ENCODE assay signal across 1 cellular context in the genomic region with DNA sequence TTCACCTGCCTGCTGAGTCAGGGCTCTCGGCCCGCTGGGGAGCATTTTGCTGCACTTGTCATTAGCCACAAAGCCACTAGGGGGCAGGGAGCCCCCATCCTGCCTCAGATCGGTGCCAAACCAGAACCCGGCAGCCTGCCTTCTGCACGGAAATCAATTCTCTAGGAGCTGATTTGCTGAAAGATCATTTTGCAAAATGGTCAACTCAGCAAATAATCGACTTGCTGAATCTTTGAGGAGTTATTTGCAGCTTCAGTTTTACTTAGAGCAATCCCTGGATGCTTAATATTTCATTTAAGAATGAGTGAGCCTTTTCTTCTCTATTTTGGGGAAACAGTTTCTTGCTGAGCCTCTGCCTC.
TF ChIP-seq lines count a peak whose summit lies in the region.

No MANE protein-coding gene starts in this region.

TF ChIP-seq in HepG2, 621 proteins besides CTCF, POLR2A, EP300 and RAD21 (continued from another document):
- TF ChIP-seq, protein P1, sequence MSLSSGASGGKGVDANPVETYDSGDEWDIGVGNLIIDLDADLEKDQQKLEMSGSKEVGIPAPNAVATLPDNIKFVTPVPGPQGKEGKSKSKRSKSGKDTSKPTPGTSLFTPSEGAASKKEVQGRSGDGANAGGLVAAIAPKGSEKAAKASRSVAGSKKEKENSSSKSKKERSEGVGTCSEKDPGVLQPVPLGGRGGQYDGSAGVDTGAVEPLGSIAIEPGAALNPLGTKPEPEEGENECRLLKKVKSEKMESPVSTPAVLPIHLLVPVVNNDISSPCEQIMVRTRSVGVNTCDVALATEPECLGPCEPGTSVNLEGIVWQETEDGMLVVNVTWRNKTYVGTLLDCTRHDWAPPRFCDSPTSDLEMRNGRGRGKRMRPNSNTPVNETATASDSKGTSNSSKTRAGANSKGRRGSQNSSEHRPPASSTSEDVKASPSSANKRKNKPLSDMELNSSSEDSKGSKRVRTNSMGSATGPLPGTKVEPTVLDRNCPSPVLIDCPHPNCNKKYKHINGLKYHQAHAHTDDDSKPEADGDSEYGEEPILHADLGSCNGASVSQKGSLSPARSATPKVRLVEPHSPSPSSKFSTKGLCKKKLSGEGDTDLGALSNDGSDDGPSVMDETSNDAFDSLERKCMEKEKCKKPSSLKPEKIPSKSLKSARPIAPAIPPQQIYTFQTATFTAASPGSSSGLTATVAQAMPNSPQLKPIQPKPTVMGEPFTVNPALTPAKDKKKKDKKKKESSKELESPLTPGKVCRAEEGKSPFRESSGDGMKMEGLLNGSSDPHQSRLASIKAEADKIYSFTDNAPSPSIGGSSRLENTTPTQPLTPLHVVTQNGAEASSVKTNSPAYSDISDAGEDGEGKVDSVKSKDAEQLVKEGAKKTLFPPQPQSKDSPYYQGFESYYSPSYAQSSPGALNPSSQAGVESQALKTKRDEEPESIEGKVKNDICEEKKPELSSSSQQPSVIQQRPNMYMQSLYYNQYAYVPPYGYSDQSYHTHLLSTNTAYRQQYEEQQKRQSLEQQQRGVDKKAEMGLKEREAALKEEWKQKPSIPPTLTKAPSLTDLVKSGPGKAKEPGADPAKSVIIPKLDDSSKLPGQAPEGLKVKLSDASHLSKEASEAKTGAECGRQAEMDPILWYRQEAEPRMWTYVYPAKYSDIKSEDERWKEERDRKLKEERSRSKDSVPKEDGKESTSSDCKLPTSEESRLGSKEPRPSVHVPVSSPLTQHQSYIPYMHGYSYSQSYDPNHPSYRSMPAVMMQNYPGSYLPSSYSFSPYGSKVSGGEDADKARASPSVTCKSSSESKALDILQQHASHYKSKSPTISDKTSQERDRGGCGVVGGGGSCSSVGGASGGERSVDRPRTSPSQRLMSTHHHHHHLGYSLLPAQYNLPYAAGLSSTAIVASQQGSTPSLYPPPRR (CRISPR knock-in tag; IDR thresholded peaks at IDR 0.05; ENCODE audit: borderline replicate concordance): no peak
- TF ChIP-seq ZFAT (CRISPR knock-in tag; conservative IDR thresholded peaks at IDR 0.05) (no peak), ADNP (CRISPR knock-in tag; IDR thresholded peaks at IDR 0.05) (no peak), ZBTB7B (CRISPR knock-in tag; IDR thresholded peaks at IDR 0.05) (no peak)
- TF ChIP-seq, protein P2, sequence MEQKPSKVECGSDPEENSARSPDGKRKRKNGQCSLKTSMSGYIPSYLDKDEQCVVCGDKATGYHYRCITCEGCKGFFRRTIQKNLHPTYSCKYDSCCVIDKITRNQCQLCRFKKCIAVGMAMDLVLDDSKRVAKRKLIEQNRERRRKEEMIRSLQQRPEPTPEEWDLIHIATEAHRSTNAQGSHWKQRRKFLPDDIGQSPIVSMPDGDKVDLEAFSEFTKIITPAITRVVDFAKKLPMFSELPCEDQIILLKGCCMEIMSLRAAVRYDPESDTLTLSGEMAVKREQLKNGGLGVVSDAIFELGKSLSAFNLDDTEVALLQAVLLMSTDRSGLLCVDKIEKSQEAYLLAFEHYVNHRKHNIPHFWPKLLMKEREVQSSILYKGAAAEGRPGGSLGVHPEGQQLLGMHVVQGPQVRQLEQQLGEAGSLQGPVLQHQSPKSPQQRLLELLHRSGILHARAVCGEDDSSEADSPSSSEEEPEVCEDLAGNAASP (CRISPR knock-in tag; IDR thresholded peaks at IDR 0.05; ENCODE audit: borderline replicate concordance): 0 out of 2 replicates have a peak, but pooled peaks have one; percentile 23
- TF ChIP-seq, protein P3, sequence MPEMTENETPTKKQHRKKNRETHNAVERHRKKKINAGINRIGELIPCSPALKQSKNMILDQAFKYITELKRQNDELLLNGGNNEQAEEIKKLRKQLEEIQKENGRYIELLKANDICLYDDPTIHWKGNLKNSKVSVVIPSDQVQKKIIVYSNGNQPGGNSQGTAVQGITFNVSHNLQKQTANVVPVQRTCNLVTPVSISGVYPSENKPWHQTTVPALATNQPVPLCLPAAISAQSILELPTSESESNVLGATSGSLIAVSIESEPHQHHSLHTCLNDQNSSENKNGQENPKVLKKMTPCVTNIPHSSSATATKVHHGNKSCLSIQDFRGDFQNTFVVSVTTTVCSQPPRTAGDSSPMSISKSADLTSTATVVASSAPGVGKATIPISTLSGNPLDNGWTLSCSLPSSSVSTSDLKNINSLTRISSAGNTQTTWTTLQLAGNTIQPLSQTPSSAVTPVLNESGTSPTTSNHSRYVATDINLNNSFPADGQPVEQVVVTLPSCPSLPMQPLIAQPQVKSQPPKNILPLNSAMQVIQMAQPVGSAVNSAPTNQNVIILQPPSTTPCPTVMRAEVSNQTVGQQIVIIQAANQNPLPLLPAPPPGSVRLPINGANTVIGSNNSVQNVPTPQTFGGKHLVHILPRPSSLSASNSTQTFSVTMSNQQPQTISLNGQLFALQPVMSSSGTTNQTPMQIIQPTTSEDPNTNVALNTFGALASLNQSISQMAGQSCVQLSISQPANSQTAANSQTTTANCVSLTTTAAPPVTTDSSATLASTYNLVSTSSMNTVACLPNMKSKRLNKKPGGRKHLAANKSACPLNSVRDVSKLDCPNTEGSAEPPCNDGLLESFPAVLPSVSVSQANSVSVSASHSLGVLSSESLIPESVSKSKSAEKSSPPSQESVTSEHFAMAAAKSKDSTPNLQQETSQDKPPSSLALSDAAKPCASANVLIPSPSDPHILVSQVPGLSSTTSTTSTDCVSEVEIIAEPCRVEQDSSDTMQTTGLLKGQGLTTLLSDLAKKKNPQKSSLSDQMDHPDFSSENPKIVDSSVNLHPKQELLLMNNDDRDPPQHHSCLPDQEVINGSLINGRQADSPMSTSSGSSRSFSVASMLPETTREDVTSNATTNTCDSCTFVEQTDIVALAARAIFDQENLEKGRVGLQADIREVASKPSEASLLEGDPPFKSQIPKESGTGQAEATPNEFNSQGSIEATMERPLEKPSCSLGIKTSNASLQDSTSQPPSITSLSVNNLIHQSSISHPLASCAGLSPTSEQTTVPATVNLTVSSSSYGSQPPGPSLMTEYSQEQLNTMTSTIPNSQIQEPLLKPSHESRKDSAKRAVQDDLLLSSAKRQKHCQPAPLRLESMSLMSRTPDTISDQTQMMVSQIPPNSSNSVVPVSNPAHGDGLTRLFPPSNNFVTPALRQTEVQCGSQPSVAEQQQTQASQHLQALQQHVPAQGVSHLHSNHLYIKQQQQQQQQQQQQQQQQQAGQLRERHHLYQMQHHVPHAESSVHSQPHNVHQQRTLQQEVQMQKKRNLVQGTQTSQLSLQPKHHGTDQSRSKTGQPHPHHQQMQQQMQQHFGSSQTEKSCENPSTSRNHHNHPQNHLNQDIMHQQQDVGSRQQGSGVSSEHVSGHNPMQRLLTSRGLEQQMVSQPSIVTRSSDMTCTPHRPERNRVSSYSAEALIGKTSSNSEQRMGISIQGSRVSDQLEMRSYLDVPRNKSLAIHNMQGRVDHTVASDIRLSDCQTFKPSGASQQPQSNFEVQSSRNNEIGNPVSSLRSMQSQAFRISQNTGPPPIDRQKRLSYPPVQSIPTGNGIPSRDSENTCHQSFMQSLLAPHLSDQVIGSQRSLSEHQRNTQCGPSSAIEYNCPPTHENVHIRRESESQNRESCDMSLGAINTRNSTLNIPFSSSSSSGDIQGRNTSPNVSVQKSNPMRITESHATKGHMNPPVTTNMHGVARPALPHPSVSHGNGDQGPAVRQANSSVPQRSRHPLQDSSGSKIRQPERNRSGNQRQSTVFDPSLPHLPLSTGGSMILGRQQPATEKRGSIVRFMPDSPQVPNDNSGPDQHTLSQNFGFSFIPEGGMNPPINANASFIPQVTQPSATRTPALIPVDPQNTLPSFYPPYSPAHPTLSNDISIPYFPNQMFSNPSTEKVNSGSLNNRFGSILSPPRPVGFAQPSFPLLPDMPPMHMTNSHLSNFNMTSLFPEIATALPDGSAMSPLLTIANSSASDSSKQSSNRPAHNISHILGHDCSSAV (CRISPR knock-in tag; IDR thresholded peaks at IDR 0.05; ENCODE audit: borderline replicate concordance): no peak
TF ChIP-seq in HepG2: peak in this region for 12.
